Comparison of ENCODE assay signal across 20 cellular contexts in the genomic region with DNA sequence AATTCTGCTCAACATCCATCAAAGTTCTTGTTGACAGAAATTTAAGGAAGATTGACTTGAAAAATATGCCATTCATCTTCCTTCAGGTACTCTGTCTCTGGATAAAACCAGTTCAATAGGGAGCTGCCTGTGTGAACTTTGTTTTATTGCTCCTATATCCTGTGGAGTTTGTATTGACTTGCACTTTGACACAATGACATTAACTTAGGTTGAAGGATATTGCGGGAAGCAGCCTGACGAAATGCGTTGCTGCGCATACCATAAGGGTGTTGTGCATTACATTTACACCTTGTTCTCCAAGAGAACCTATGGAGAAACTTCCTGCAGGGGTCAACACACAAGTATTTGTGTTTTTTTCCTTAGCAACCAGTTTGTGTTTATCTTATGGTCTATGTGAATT.
"Had no signal": no experiment of that assay in that cellular context is flagged by ENCODE, and none has a peak within 500 bp of the region (broad histone marks: within the 10 kb centered on the region; RNA-seq: fewer than 3 reads in every experiment).

No MANE protein-coding gene starts in this region.

- H3K4me2 ChIP-seq: neural progenitor cell had no signal

- H2AFZ ChIP-seq: neural progenitor cell had no signal

- H3K9ac ChIP-seq: neural progenitor cell had no signal

- ATAC-seq: activated CD4-positive, alpha-beta T cell treated with anti-CD3 and anti-CD28 coated beads for 36 hours; activated T-cell treated with anti-CD3 and anti-CD28 coated beads, Interleukin-2, amount 50 U/mL, for 4 hours; heart left ventricle; left ventricle myocardium superior; naive thymus-derived CD4-positive, alpha-beta T cell; T-helper 17 cell had no signal

- H3K27ac Mint-ChIP-seq: activated B cell treated with CpG ODN at 0.5 μM for 24 hours; activated CD4-positive, alpha-beta T cell treated with anti-CD3 and anti-CD28 coated beads for 36 hours; activated naive CD4-positive, alpha-beta T cell treated with anti-CD3 and anti-CD28 coated beads for 36 hours; immature natural killer cell; memory B cell; naive thymus-derived CD4-positive, alpha-beta T cell; neural progenitor cell; T-helper 17 cell had no signal

- H3K4me1 Mint-ChIP-seq: activated B cell treated with CpG ODN at 0.5 μM for 24 hours; activated CD4-positive, alpha-beta T cell treated with anti-CD3 and anti-CD28 coated beads for 36 hours; immature natural killer cell; memory B cell; naive thymus-derived CD4-positive, alpha-beta T cell; neural progenitor cell; T-helper 17 cell had no signal

- H3K27ac ChIP-seq: heart left ventricle, neural progenitor cell, spleen had no signal

- DNase-seq: activated B cell treated with CpG ODN at 0.5 μM for 24 hours; activated CD4-positive, alpha-beta T cell treated with anti-CD3 and anti-CD28 coated beads for 36 hours; activated CD4-positive, alpha-beta T cell treated with anti-CD3 and anti-CD28 coated beads, Interleukin-2, amount 50 U/mL, for 4 hours; activated CD8-positive, alpha-beta memory T cell treated with anti-CD3 and anti-CD28 coated beads, Interleukin-2, amount 50 U/mL, for 48 hours; activated effector memory CD4-positive, alpha-beta T cell treated with Interleukin-2 at 50 U/mL for 16 hours; activated naive CD4-positive, alpha-beta T cell treated with anti-CD3 and anti-CD28 coated beads for 36 hours; activated T-cell treated with anti-CD3 and anti-CD28 coated beads, Interleukin-2, amount 50 U/mL, for 4 hours; cerebellar nuclear complex; heart left ventricle; immature natural killer cell; left ventricle myocardium superior; naive thymus-derived CD4-positive, alpha-beta T cell; retina; spleen; stimulated activated CD4-positive, alpha-beta T cell treated with anti-CD3 and anti-CD28 coated beads, Interleukin-4, amount 100 ng/mL, for 1 hour; stimulated activated naive CD4-positive, alpha-beta T cell; SW 1271; T-helper 17 cell had no signal

- H3K4me3 Mint-ChIP-seq: activated B cell treated with CpG ODN at 0.5 μM for 24 hours; activated CD4-positive, alpha-beta T cell treated with anti-CD3 and anti-CD28 coated beads for 36 hours; activated naive CD4-positive, alpha-beta T cell treated with anti-CD3 and anti-CD28 coated beads for 36 hours; activated T-cell treated with anti-CD3 and anti-CD28 coated beads, Interleukin-2, amount 50 U/mL, for 4 hours; immature natural killer cell; memory B cell; naive thymus-derived CD4-positive, alpha-beta T cell; neural progenitor cell; T-helper 17 cell had no signal

- H3K4me1 ChIP-seq: heart left ventricle, neural progenitor cell, spleen had no signal

- H3K9me3 Mint-ChIP-seq: activated B cell treated with CpG ODN at 0.5 μM for 24 hours; activated naive CD4-positive, alpha-beta T cell treated with anti-CD3 and anti-CD28 coated beads for 36 hours; activated T-cell treated with anti-CD3 and anti-CD28 coated beads, Interleukin-2, amount 50 U/mL, for 4 hours; memory B cell; neural progenitor cell had no signal

- H3K27me3 ChIP-seq: heart left ventricle, neural progenitor cell, spleen had no signal

- H3K36me3 Mint-ChIP-seq: immature natural killer cell; memory B cell; naive thymus-derived CD4-positive, alpha-beta T cell; neural progenitor cell had no signal

- H3K36me3 ChIP-seq: heart left ventricle, neural progenitor cell, spleen had no signal

- H3K4me3 ChIP-seq: heart left ventricle, neural progenitor cell, spleen had no signal

- H3K27me3 Mint-ChIP-seq: activated B cell treated with CpG ODN at 0.5 μM for 24 hours; activated CD4-positive, alpha-beta T cell treated with anti-CD3 and anti-CD28 coated beads for 36 hours; memory B cell; naive thymus-derived CD4-positive, alpha-beta T cell; T-helper 17 cell had no signal

- H3K9me3 ChIP-seq: heart left ventricle, spleen had no signal
